17 cellular contexts compared by ENCODE assay signal in the genomic region with DNA sequence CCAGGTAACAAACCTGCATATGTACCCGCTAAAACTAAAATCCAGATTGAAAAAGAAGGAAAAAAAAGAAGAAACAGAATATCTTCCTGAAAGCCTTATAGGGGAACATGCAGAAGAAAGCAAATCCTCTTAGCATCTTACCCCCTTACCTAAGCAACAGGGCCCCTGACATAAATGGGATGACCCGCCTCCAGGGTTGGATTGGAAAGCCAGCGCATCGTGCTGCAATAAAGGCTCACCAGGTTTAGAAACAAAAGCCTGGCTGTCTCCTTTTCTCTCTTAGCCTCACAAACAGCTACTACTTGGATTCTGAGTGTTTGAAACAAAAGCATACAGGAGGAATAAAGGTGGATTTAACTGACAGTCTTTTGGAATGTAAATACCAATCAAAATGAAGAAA.
"Had no signal": no experiment of that assay in that cellular context is flagged by ENCODE, and none has a peak within 500 bp of the region (broad histone marks: within the 10 kb centered on the region; RNA-seq: fewer than 3 reads in every experiment).

No MANE protein-coding gene starts in this region.

- H3K9me3 ChIP-seq: right atrium auricular region, stomach, thoracic aorta had no signal

- H3K4me3 Mint-ChIP-seq: naive B cell, nephron had no signal

- H3K79me2 ChIP-seq: hepatocyte had no signal

- H3K9me3 Mint-ChIP-seq: naive B cell, nephron had no signal

- H2AFZ ChIP-seq: hepatocyte had no signal

- H3K36me3 ChIP-seq: right atrium auricular region, stomach, thoracic aorta had no signal

- H3K4me3 ChIP-seq: coronary artery, hepatocyte, right atrium auricular region, stomach, thoracic aorta had no signal

- H3K27me3 ChIP-seq: hepatocyte, right atrium auricular region had no signal

- H3K27ac ChIP-seq: coronary artery, hepatocyte, right atrium auricular region, stomach, thoracic aorta had no signal

- DNase-seq: effector CD8-positive, alpha-beta T cell; foreskin melanocyte; head of caudate nucleus; mesendoderm; naive B cell; posterior cingulate gyrus; small intestine; stimulated activated CD4-positive, alpha-beta T cell treated with anti-CD3 and anti-CD28 coated beads, Interleukin-12 subunit alpha, Interleukin-12 subunit beta, amount 100 ng/mL, for 4 hours; stimulated activated naive CD4-positive, alpha-beta T cell; stomach; substantia nigra; trophoblast cell had no signal

- FAIRE-seq: small intestine had no signal

- H3K4me1 Mint-ChIP-seq: naive B cell had no signal

- H3K4me2 ChIP-seq: hepatocyte had no signal

- H3K4me1 ChIP-seq: right atrium auricular region, stomach had no signal

- H3K27ac Mint-ChIP-seq: nephron had no signal
